Comparison of ENCODE assay signal across 1 cellular context in the genomic region with DNA sequence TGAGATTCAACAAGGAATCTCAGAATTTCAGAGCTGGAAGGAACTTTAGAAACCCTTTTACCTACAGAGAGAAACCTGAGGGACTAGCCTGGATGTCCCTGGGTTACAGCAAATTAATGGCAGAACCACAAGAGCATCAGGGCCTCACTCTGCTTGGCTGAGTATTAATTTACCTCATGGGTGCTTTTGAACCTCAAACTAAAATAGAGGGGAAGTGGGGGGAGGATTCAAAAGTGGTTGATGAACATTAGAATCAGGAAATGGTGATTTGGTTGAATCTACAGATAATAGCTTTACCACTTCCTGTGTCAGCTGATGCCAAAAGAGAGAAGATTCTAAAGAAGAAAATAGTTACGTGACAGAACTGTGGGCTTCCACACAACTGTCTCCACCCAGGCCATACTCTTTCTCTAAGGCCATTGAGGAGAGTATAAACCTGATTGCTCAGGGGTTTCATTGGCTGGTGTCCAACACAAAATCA.
TF ChIP-seq lines count a peak whose summit lies in the region.

No MANE protein-coding gene starts in this region.

TF ChIP-seq in SK-N-SH, 30 proteins besides CTCF, POLR2A, EP300 and RAD21 (continued from another document):
- no peak for TF ChIP-seq MXI1 (IDR thresholded peaks at IDR 0.05; ENCODE audit: low read depth, low read length)
